Comparison of ENCODE assay signal across 2 cellular contexts in genomic region chr2:113239156-113239555, GRCh38. TPM values are rescaled to one million over a fixed set of nuclear protein-coding genes. Genes with fewer than 3 reads are reported as not detected.
"Had no signal": no experiment of that assay in that cellular context is flagged by ENCODE, and none has a peak within 500 bp of the region (broad histone marks: within the 10 kb centered on the region; RNA-seq: fewer than 3 reads in every experiment).

No MANE protein-coding gene starts in this region.

RNA-seq across cellular contexts. Expression of gene PAX8, which starts 39.6 kb away (rescaled TPM):
- total RNA-seq: cardiac muscle cell, occipital lobe had no signal
- polyA plus RNA-seq: cardiac muscle cell had no signal
